In genomic region chr1:155856975-155857930, GRCh38 we compare ENCODE assay signal across 8 cellular contexts. TPM values are rescaled to one million over a fixed set of nuclear protein-coding genes. Genes with fewer than 3 reads are reported as not detected.
DNase-seq lines count a peak whose midpoint lies in the region; ATAC-seq, FAIRE-seq and TF ChIP-seq lines count a peak whose summit lies in the region.

Gene GON4L, minus strand, starts transcription at chr1:155857214. Its CDS starts 3,434 bp downstream, at chr1:155853780.

- peaks cover 21% of the 10 kb centered on the region for H3K4me1 ChIP-seq in endothelial cell of umbilical vein (ENCODE audit: control insufficient read depth, extremely low read depth, insufficient read depth, low read length)

- no peaks in the 10 kb centered on the region for H4K20me1 ChIP-seq in endothelial cell of umbilical vein (replicated peaks; ENCODE audit: control insufficient read depth, extremely low read depth, insufficient read depth, low read length)

- peak within 1 kb of the TSS; percentile 61 for H3K9ac ChIP-seq in endothelial cell of umbilical vein (replicated peaks; ENCODE audit: extremely low read depth, insufficient read depth, low read length)

- H3K27me3 ChIP-seq in endothelial cell of umbilical vein (ENCODE audit: control insufficient read depth in 2 of 2, insufficient read depth in 2 of 2, low read length in 2 of 2), result no peaks in the 10 kb centered on the region

- H3K27ac Mint-ChIP-seq in mesothelial cell of epicardium, result peak within 1 kb of the TSS; percentile 98

- peak; percentile 88 for TF ChIP-seq POLR2A in endothelial cell of umbilical vein (IDR thresholded peaks at IDR 0.05; ENCODE audit: low read depth, low read length)

- peak within 1 kb of the TSS; percentile 0 to 93 (median 71) for H3K4me3 ChIP-seq in endothelial cell of umbilical vein (replicated peaks in 1 of 3; ENCODE audit: insufficient read depth in 1 of 3, low read depth in 1 of 3, low read length in 3 of 3)

- CTCF ChIA-PET in endothelial cell of umbilical vein (lab: Charles Lee), result interaction anchor here (1.0 to 1.4 kb wide), 6 partner anchors 9 to 132 kb away, joined by 3 to 7 read pairs (median 3); no protein-coding TSS in a partner anchor

- TF ChIP-seq EP300 in Ishikawa (IDR thresholded peaks at IDR 0.05; ENCODE audit: borderline replicate concordance), result no peak

- H3K4me3 Mint-ChIP-seq in mesothelial cell of epicardium, result peak within 1 kb of the TSS; percentile 91

- H3K36me3 ChIP-seq in endothelial cell of umbilical vein (ENCODE audit: control insufficient read depth in 2 of 2, extremely low read depth in 1 of 2, insufficient read depth in 2 of 2, low read length in 2 of 2), result peaks cover 8 to 12% of the 10 kb centered on the region in 2 experiments

- no peaks in the 10 kb centered on the region for H3K9me3 ChIP-seq in endothelial cell of umbilical vein (replicated peaks; ENCODE audit: control insufficient read depth, insufficient read depth, low read length)

- H3K9me3 Mint-ChIP-seq in mesothelial cell of epicardium, result no peaks in the 10 kb centered on the region

- H3K27me3 Mint-ChIP-seq in mesothelial cell of epicardium (ENCODE audit: low read depth), result peaks cover 19% of the 10 kb centered on the region

- no TSS peak for BruUV-seq in endothelial cell of umbilical vein (replicated peaks; lab: Mats Ljungman, UMichigan)

- H2AFZ ChIP-seq in endothelial cell of umbilical vein (ENCODE audit: low read depth, low read length), result peak within 1 kb of the TSS; percentile 25

- FAIRE-seq in endothelial cell of umbilical vein (lab: Jason Lieb, UNC), result peak; percentile 94

- no peaks in the 10 kb centered on the region for H3K9me1 ChIP-seq in endothelial cell of umbilical vein (replicated peaks; ENCODE audit: control insufficient read depth, extremely low read depth, insufficient read depth, low read length)

- DNase-seq in COR-L47 (lab: John Stamatoyannopoulos, UW), result peak; percentile 91
- peak; percentile 31 for DNase-seq in OCI-M2 (lab: John Stamatoyannopoulos, UW; ENCODE audit: unreplicated experiment)
- peak; percentile 87 for DNase-seq in activated T-cell treated with anti-CD3 and anti-CD28 coated beads for 24 hours (ENCODE audit: low read depth)
- DNase-seq in endothelial cell of umbilical vein (ENCODE audit: low read depth, low spot score), result peak; percentile 95
- DNase-seq in mesothelial cell of epicardium (ENCODE audit: low spot score in 2 of 2, unreplicated experiment in 2 of 2), result peak; percentile 60 to 86
- DNase-seq in stimulated activated CD8-positive, alpha-beta memory T cell treated with anti-CD3 and anti-CD28 coated beads, Interleukin-15, amount 100 ng/mL, for 48 hours (ENCODE audit: low read depth in 2 of 2), result peak; percentile 81 to 84

- POLR2A ChIA-PET in endothelial cell of umbilical vein (lab: Charles Lee), result interaction anchor here (1.6 kb wide), 1 partner anchor 36 kb away, joined by 5 read pairs; no protein-coding TSS in a partner anchor

- dilution Hi-C loops in endothelial cell of umbilical vein (cut with MboI; ENCODE audit: extremely low pct_ligation_motif_present, low sequenced_read_pairs), result no loop called here

- ATAC-seq in GM21447 (IDR thresholded peaks at IDR 0.05; ENCODE audit: unreplicated experiment), result peak; percentile 48

- H3K27ac ChIP-seq in endothelial cell of umbilical vein (ENCODE audit: insufficient read depth, low read depth, low read length), result peak within 1 kb of the TSS; percentile 28

- intact Hi-C loops in endothelial cell of umbilical vein (cut with micrococcal nuclease), result loop anchor here (1.0 to 10.0 kb wide), 2 partner anchors 112 to 172 kb away; partner anchors contain the start of genes DAP3 and YY1AP1

- H3K79me2 ChIP-seq in endothelial cell of umbilical vein (ENCODE audit: control insufficient read depth, insufficient read depth, low read length), result peaks cover 30% of the 10 kb centered on the region

- peaks cover 17% of the 10 kb centered on the region for H3K36me3 Mint-ChIP-seq in mesothelial cell of epicardium

- TF ChIP-seq RAD21 in Ishikawa (IDR thresholded peaks at IDR 0.05; ENCODE audit: low read depth), result no peak

- peak within 1 kb of the TSS; percentile 77 for H3K4me2 ChIP-seq in endothelial cell of umbilical vein (ENCODE audit: insufficient read depth, low read length)

- peaks cover 14% of the 10 kb centered on the region for H3K4me1 Mint-ChIP-seq in mesothelial cell of epicardium

- TF ChIP-seq CTCF in endothelial cell of umbilical vein (IDR thresholded peaks at IDR 0.05; ENCODE audit: extremely low read depth in 1 of 2, insufficient read depth in 1 of 2, low read depth in 1 of 2, low read length in 2 of 2), result no peak
- no peak for TF ChIP-seq CTCF in mesothelial cell of epicardium (IDR thresholded peaks at IDR 0.05; ENCODE audit: unreplicated experiment)

TF ChIP-seq in Ishikawa, 13 proteins besides CTCF, POLR2A, EP300 and RAD21:
- peak; percentile 89 for TF ChIP-seq MAX (IDR thresholded peaks at IDR 0.05)
- TF ChIP-seq USF1 (IDR thresholded peaks at IDR 0.05), result no peak
- TF ChIP-seq ZBTB7A (IDR thresholded peaks at IDR 0.05; ENCODE audit: low read depth), result no peak
- peak; percentile 76 for TF ChIP-seq TAF1 (IDR thresholded peaks at IDR 0.05; ENCODE audit: low read depth)
- TF ChIP-seq CREB1 (IDR thresholded peaks at IDR 0.05; ENCODE audit: low read depth), result peak; percentile 81; the same call in 1 of the 2 replicates
- no peak for TF ChIP-seq TEAD4 (IDR thresholded peaks at IDR 0.05)
- TF ChIP-seq YY1 (IDR thresholded peaks at IDR 0.05; ENCODE audit: low read depth), result peak; percentile 97

TF ChIP-seq in endothelial cell of umbilical vein, 7 proteins besides CTCF, POLR2A, EP300 and RAD21:
- TF ChIP-seq JUN (IDR thresholded peaks at IDR 0.05; ENCODE audit: borderline replicate concordance, insufficient read depth, insufficient read length, low read depth), result peak; percentile 33
- TF ChIP-seq MAX (IDR thresholded peaks at IDR 0.05; ENCODE audit: insufficient read depth, insufficient read length), result no peak
- no peak for TF ChIP-seq MYC (IDR thresholded peaks at IDR 0.05; ENCODE audit: low read depth, low read length)
- no peak for TF ChIP-seq EZH2 (IDR thresholded peaks at IDR 0.05; ENCODE audit: borderline replicate concordance, low read depth, low read length, severe bottlenecking)
- TF ChIP-seq FOS (IDR thresholded peaks at IDR 0.05; ENCODE audit: borderline replicate concordance, insufficient read depth, low read length), result peak; percentile 29
- TF ChIP-seq POLR2AphosphoS5 (IDR thresholded peaks at IDR 0.05; ENCODE audit: insufficient read depth, low read depth, low read length), result peak; percentile 84
- TF ChIP-seq GATA2 (IDR thresholded peaks at IDR 0.05; ENCODE audit: insufficient read depth, insufficient read length, low read depth, low read length), result no peak

RNA-seq across cellular contexts. Expression of gene GON4L, which starts in this region (rescaled TPM):
- total RNA-seq in endothelial cell of umbilical vein (58.7 and 60.4 TPM in 2 replicates), mesothelial cell of epicardium (62.4 to 70.1 TPM (median 69.8 TPM) in 3 replicates)
- 29.5 and 30.5 TPM in 2 replicates for polyA plus RNA-seq in endothelial cell of umbilical vein
- polyA plus RNA-seq in endothelial cell of umbilical vein (2011; cell fraction: cytosol; rRNA removed), result 17.6 and 17.9 TPM in 2 replicates
- polyA plus RNA-seq in endothelial cell of umbilical vein (2011; cell fraction: nucleus; rRNA removed), result 97.5 and 98.8 TPM in 2 replicates
- polyA plus RNA-seq in endothelial cell of umbilical vein (2012), result 20.2 and 26.1 TPM in 2 replicates
- 66.2 and 73.9 TPM in 2 replicates for polyA minus RNA-seq in endothelial cell of umbilical vein
- 17.1 TPM for polyA minus RNA-seq in endothelial cell of umbilical vein (2011; cell fraction: cytosol; rRNA and poly(A)+ RNA removed)
- polyA minus RNA-seq in endothelial cell of umbilical vein (2011; cell fraction: nucleus; rRNA and poly(A)+ RNA removed), result 52.2 and 83.8 TPM in 2 replicates

Comparison
In these comparisons a context has a peak if more than half of its experiments do, and no peak if none do; other contexts are left out.
1. Peak in every context shown above with its lines: DNase-seq, ATAC-seq, H3K4me3 ChIP-seq and H3K27ac ChIP-seq.
2. DNase-seq: peak in every context shown above with its lines; median percentile 95 in endothelial cell of umbilical vein; 91 in COR-L47; 87 in activated T-cell treated with anti-CD3 and anti-CD28 coated beads for 24 hours; 82 in stimulated activated CD8-positive, alpha-beta memory T cell treated with anti-CD3 and anti-CD28 coated beads, Interleukin-15, amount 100 ng/mL, for 48 hours; 73 in mesothelial cell of epicardium; 31 in OCI-M2.